Comparison of ENCODE assay signal across 1 cellular context in genomic region chr10:114408112-114408967, GRCh38.
TF ChIP-seq lines count a peak whose summit lies in the region.

No MANE protein-coding gene starts in this region.

TF ChIP-seq in GM23338, 12 proteins besides CTCF, POLR2A, EP300 and RAD21 (continued from another document):
- TF ChIP-seq EZH2phosphoT487 (IDR thresholded peaks at IDR 0.05; ENCODE audit: unreplicated experiment) (no peak), REST (IDR thresholded peaks at IDR 0.05; ENCODE audit: unreplicated experiment) (no peak), ZNF462 (CRISPR knock-in tag; IDR thresholded peaks at IDR 0.05) (no peak), ZNF331 (CRISPR knock-in tag; IDR thresholded peaks at IDR 0.05; ENCODE audit: low read depth) (no peak), JUNB (IDR thresholded peaks at IDR 0.05; ENCODE audit: unreplicated experiment) (no peak), NANOG (IDR thresholded peaks at IDR 0.05; ENCODE audit: borderline replicate concordance) (no peak), CREB1 (CRISPR knock-in tag; IDR thresholded peaks at IDR 0.05; ENCODE audit: low read depth) (no peak)
